Comparison of ENCODE assay signal across 8 cellular contexts in genomic region chr10:4849555-4850242, GRCh38. TPM values are rescaled to one million over a fixed set of nuclear protein-coding genes. Genes with fewer than 3 reads are reported as not detected.
DNase-seq lines count a peak whose midpoint lies in the region; ATAC-seq and TF ChIP-seq lines count a peak whose summit lies in the region.

No MANE protein-coding gene starts in this region.

- H3K36me3 Mint-ChIP-seq in endothelial cell (ENCODE audit: low read depth, unreplicated experiment): no peaks in the 10 kb centered on the region

- H3K27ac Mint-ChIP-seq in endothelial cell (ENCODE audit: unreplicated experiment): no peak overlapping the region

- ATAC-seq in GM21526 (IDR thresholded peaks at IDR 0.05; ENCODE audit: low FRiP score, unreplicated experiment): peak; percentile 95

- peak; percentile 93 for TF ChIP-seq CTCF in endothelial cell (IDR thresholded peaks at IDR 0.05; ENCODE audit: unreplicated experiment)

- H3K4me1 Mint-ChIP-seq in endothelial cell (ENCODE audit: unreplicated experiment): peaks cover 8% of the 10 kb centered on the region

- H3K9me3 Mint-ChIP-seq in endothelial cell (ENCODE audit: unreplicated experiment): no peaks in the 10 kb centered on the region

- no peak overlapping the region for H3K4me3 Mint-ChIP-seq in endothelial cell (ENCODE audit: unreplicated experiment)

- DNase-seq in DMS 273 (lab: John Stamatoyannopoulos, UW; ENCODE audit: unreplicated experiment): peak; percentile 87
- peak in 73 of 76 experiments; percentile 42 to 94 (median 82) for DNase-seq in HUDEP-2 (lab: John Stamatoyannopoulos, UW; ENCODE audit: unreplicated experiment in 76 of 76)
- peak; percentile 91 for DNase-seq in NOMO-1 treated with DMSO at 0.1 percent for 48 hours (lab: John Stamatoyannopoulos, UW; ENCODE audit: unreplicated experiment)
- DNase-seq in activated CD8-positive, alpha-beta memory T cell treated with anti-CD3 and anti-CD28 coated beads for 4 hours (ENCODE audit: low read depth in 2 of 2): peak; percentile 50 to 68
- DNase-seq in endothelial cell (ENCODE audit: low spot score): peak; percentile 91
- peak; percentile 91 for DNase-seq in midbrain (lab: John Stamatoyannopoulos, UW)
- peak; percentile 70 for DNase-seq in stimulated activated CD8-positive, alpha-beta memory T cell treated with anti-CD3 and anti-CD28 coated beads, Interleukin-4, amount 100 ng/mL, for 24 hours (ENCODE audit: low read depth)

- no peaks in the 10 kb centered on the region for H3K27me3 Mint-ChIP-seq in endothelial cell (ENCODE audit: unreplicated experiment)

RNA-seq across cellular contexts. Expression of gene AKR1E2, which starts 23.7 kb away (rescaled TPM):
- total RNA-seq in endothelial cell (ENCODE audit: unreplicated experiment): 6.2 TPM

Comparison
In these comparisons a context has a peak if more than half of its experiments do, and no peak if none do; other contexts are left out.
1. Peak in every context shown above with its lines: DNase-seq and ATAC-seq.